18 cellular contexts compared by ENCODE assay signal in the genomic region with DNA sequence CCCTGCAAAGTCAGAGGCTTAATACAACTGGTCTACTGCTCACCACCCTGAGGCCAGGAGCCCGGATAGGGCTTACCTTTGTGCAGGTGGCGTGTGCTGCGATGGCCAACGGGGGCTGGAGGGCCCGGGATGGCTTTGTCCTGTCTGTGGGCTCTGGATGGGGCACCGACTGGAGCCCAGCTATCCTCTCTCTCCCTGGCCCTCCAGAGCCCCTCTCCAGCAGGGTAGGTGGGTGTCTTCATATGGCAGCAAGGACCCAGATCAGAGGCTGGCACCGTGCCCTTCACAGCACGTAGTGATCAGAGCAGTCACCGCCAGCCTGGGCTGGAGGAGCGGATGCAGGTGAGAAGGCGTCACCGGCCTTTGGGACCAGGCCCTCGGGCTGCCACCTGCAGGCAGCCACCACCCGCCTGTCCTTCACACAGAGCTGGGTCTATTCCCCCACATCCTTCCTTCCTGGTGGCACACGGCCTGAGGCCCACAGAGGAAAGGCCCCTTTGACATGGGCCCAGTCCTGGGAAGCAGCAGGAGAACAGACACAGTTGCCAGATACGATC.
"Had no signal": no experiment of that assay in that cellular context is flagged by ENCODE, and none has a peak within 500 bp of the region (broad histone marks: within the 10 kb centered on the region; RNA-seq: fewer than 3 reads in every experiment).

No MANE protein-coding gene starts in this region.

- H3K4me3 ChIP-seq: heart right ventricle, prostate gland, upper lobe of left lung had no signal

- H3K27ac ChIP-seq: epithelial cell of prostate, heart right ventricle, prostate gland, upper lobe of left lung, VCaP had no signal

- H3K36me3 ChIP-seq: heart right ventricle, prostate gland, upper lobe of left lung had no signal

- H3K9me3 ChIP-seq: heart right ventricle, prostate gland, upper lobe of left lung had no signal

- H3K9me3 Mint-ChIP-seq: activated naive CD8-positive, alpha-beta T cell treated with anti-CD3 and anti-CD28 coated beads, Interleukin-2, amount 10 ng/mL, durations not matched to agents 7 days and 5 days; activated T-cell treated with anti-CD3 and anti-CD28 coated beads, Interleukin-2, amount 50 U/mL, for 4 hours; activated T-helper 2 cell treated with anti-CD3 and anti-CD28 coated beads, Interferon-gamma antibody, Interleukin-2, Interleukin-4, amounts not matched to agents 10 μg/mL and 5 μg/mL and 100 μg/mL, durations not matched to agents 14 hours and 24 hours and 36 hours; memory B cell had no signal

- H3K4me1 ChIP-seq: heart right ventricle, upper lobe of left lung had no signal

- H3K4me3 Mint-ChIP-seq: activated naive CD8-positive, alpha-beta T cell treated with anti-CD3 and anti-CD28 coated beads, Interleukin-2, amount 10 ng/mL, durations not matched to agents 7 days and 5 days; activated T-cell treated with anti-CD3 and anti-CD28 coated beads, Interleukin-2, amount 50 U/mL, for 4 hours; memory B cell; nephron had no signal

- H3K4me1 Mint-ChIP-seq: activated naive CD8-positive, alpha-beta T cell treated with anti-CD3 and anti-CD28 coated beads, Interleukin-2, amount 10 ng/mL, durations not matched to agents 7 days and 5 days; memory B cell had no signal

- H3K27me3 ChIP-seq: heart right ventricle, upper lobe of left lung had no signal

- H3K27me3 Mint-ChIP-seq: activated naive CD8-positive, alpha-beta T cell treated with anti-CD3 and anti-CD28 coated beads, Interleukin-2, amount 10 ng/mL, durations not matched to agents 7 days and 5 days; memory B cell had no signal

- H3K27ac Mint-ChIP-seq: activated naive CD8-positive, alpha-beta T cell treated with anti-CD3 and anti-CD28 coated beads, Interleukin-2, amount 10 ng/mL, durations not matched to agents 7 days and 5 days; activated T-helper 2 cell treated with anti-CD3 and anti-CD28 coated beads, Interferon-gamma antibody, Interleukin-2, Interleukin-4, amounts not matched to agents 10 μg/mL and 5 μg/mL and 100 μg/mL, durations not matched to agents 14 hours and 24 hours and 36 hours; memory B cell; nephron had no signal

- DNase-seq: activated CD4-positive, alpha-beta T cell treated with anti-CD3 and anti-CD28 coated beads, Interleukin-2, amount 50 U/mL, for 4 hours; activated CD8-positive, alpha-beta memory T cell treated with anti-CD3 and anti-CD28 coated beads, Interleukin-2, amount 50 U/mL, for 48 hours; activated naive CD4-positive, alpha-beta T cell treated with Interleukin-2 at 50 U/mL for 16 hours; activated naive CD8-positive, alpha-beta T cell treated with anti-CD3 and anti-CD28 coated beads, Interleukin-2, amount 10 ng/mL, durations not matched to agents 7 days and 5 days; activated T-cell treated with anti-CD3 and anti-CD28 coated beads, Interleukin-2, amount 50 U/mL, for 4 hours; amniotic stem cell; cortex of kidney; heart right ventricle; left cardiac atrium; stimulated activated CD4-positive, alpha-beta T cell treated with anti-CD3 and anti-CD28 coated beads, Interleukin-4, amount 100 ng/mL, for 24 hours; stimulated activated naive CD4-positive, alpha-beta T cell treated with Interleukin-2 at 50 U/mL for 16 hours; upper lobe of left lung had no signal

- ATAC-seq: activated T-cell treated with anti-CD3 and anti-CD28 coated beads, Interleukin-2, amount 50 U/mL, for 4 hours; heart right ventricle; left cardiac atrium had no signal
